ENCODE assay signal across 9 cellular contexts in genomic region chr11:120306519-120307242, GRCh38. TPM values are rescaled to one million over a fixed set of nuclear protein-coding genes. Genes with fewer than 3 reads are reported as not detected.
DNase-seq lines count a peak whose midpoint lies in the region; ATAC-seq and TF ChIP-seq lines count a peak whose summit lies in the region.
"Had no signal": no experiment of that assay in that cellular context is flagged by ENCODE, and none has a peak within 500 bp of the region (broad histone marks: within the 10 kb centered on the region; RNA-seq: fewer than 3 reads in every experiment).

No MANE protein-coding gene starts in this region.

- H3K36me3 ChIP-seq in H7 (replicated peaks; ENCODE audit: control insufficient read depth, insufficient read depth, low read length), result no peaks in the 10 kb centered on the region
- H3K36me3 ChIP-seq in stomach, result no peaks in the 10 kb centered on the region

- no peak for TF ChIP-seq EP300 in stomach (IDR thresholded peaks at IDR 0.05)

- DNase-seq in H7 (peak; percentile 82), SK-MEL-5 (ENCODE audit: low read depth, low spot score) (peak; percentile 57), fibroblast of the aortic adventitia (ENCODE audit: low read depth) (peak; percentile 96), stomach (peak; percentile 69), caudate nucleus (lab: John Stamatoyannopoulos, UW) (no peak)
- no peak for DNase-seq in effector CD8-positive, alpha-beta T cell (lab: John Stamatoyannopoulos, UW)

- in situ Hi-C loops in SK-MEL-5 (cut with HindIII; ENCODE audit: low pct_unique_long_range_greater_than_20kb, low sequenced_read_pairs), result no loop called here

- WGBS in stomach, 5 donors, result 51 to 57% (median 53%) methylated on average over 10 to 11 of the region's 11 CpGs

- H3K9me3 ChIP-seq in stomach, result no peaks in the 10 kb centered on the region

- H3K27ac ChIP-seq in stomach, result no peak overlapping the region
- H3K27ac ChIP-seq in caudate nucleus (ENCODE audit: low read depth, low read length), result no peak overlapping the region

- H3K27me3 ChIP-seq in H7 (ENCODE audit: control insufficient read depth, insufficient read depth, low read length) (no peaks in the 10 kb centered on the region), stomach (no peaks in the 10 kb centered on the region)

- TF ChIP-seq POLR2A in stomach (IDR thresholded peaks at IDR 0.05), result no peak

- intact Hi-C loops in stomach (cut with DNase I; ENCODE audit: low total_unique reads), result no loop called here

- H3K4me1 ChIP-seq in stomach, result peaks cover 0 to 30% (median 17%) of the 10 kb centered on the region in 4 donors

- no peak for ATAC-seq in GM21529 (IDR thresholded peaks at IDR 0.05; ENCODE audit: unreplicated experiment)
- no peak for ATAC-seq in HG02870 (IDR thresholded peaks at IDR 0.05; ENCODE audit: unreplicated experiment)

- no peak overlapping the region for H3K4me3 ChIP-seq in H7 (ENCODE audit: insufficient read depth, low read depth, low read length)
- no peak overlapping the region for H3K4me3 ChIP-seq in fibroblast of the aortic adventitia (ENCODE audit: low read depth, low read length)
- H3K4me3 ChIP-seq in stomach, result no peak overlapping the region
- H3K4me3 ChIP-seq: lung had no signal

- TF ChIP-seq CTCF in fibroblast of the aortic adventitia (IDR thresholded peaks at IDR 0.05; ENCODE audit: insufficient read depth, low read length) (peak; percentile 79), stomach (IDR thresholded peaks at IDR 0.05) (no peak)

RNA-seq across cellular contexts. Expression of gene TLCD5, which starts 18.4 kb away (rescaled TPM):
- 14.3 and 17.7 TPM in 2 replicates for total RNA-seq in H7 (2014; rRNA removed; shearing (Covaris generic))
- 7.8 and 9.5 TPM in 2 replicates for total RNA-seq in SK-MEL-5 (2014; rRNA removed; shearing (Covaris generic))
- 4.8 and 6.6 TPM in 2 replicates for polyA plus RNA-seq in SK-MEL-5 (2015; cell fraction: cytosol; rRNA removed)
- 21.5 and 23.2 TPM in 2 replicates for polyA plus RNA-seq in SK-MEL-5 (2015; cell fraction: nucleus; rRNA removed)
- total RNA-seq in fibroblast of the aortic adventitia (ENCODE audit: low replicate concordance) (5.8 and 6.4 TPM in 2 replicates), stomach (10 to 100 TPM in 1 of 5 donors, 1 to 10 TPM in 2, under 1 TPM in 1, not detected in 1; 0.58 to 81.2 (median 6.3) TPM)
- polyA plus RNA-seq in stomach, result 1 to 10 TPM in 1 of 3 donors, under 1 TPM in 2; 0.76 to 1.8 (median 0.93) TPM

RNA-seq across cellular contexts. Expression of gene ARHGEF12, which starts 29.5 kb away (rescaled TPM):
- 19.2 and 27.6 TPM in 2 replicates for total RNA-seq in H7 (2014; rRNA removed; shearing (Covaris generic))
- 27.3 and 29.7 TPM in 2 replicates for total RNA-seq in SK-MEL-5 (2014; rRNA removed; shearing (Covaris generic))
- polyA plus RNA-seq in SK-MEL-5 (2015; cell fraction: cytosol; rRNA removed), result 21.2 and 33.1 TPM in 2 replicates
- polyA plus RNA-seq in SK-MEL-5 (2015; cell fraction: nucleus; rRNA removed), result 19.6 and 21.7 TPM in 2 replicates
- total RNA-seq in fibroblast of the aortic adventitia (ENCODE audit: low replicate concordance) (85.2 and 103 TPM in 2 replicates), stomach (100 to 1,000 TPM in 2 of 5 donors, 10 to 100 TPM in 3; 30.4 to 186 (median 97.7) TPM)
- polyA plus RNA-seq in stomach, result 10 to 100 TPM; 11.5 to 23.5 (median 21.2) TPM

Comparison
In these comparisons a context has a peak if more than half of its experiments do, and no peak if none do; other contexts are left out.
1. DNase-seq: peak in H7 (single experiment), SK-MEL-5 (single experiment), fibroblast of the aortic adventitia (single experiment) and stomach (single experiment); none in effector CD8-positive, alpha-beta T cell (single experiment) and caudate nucleus (0 of 61).